ENCODE assay signal across 21 cellular contexts in genomic region chr22:42562684-42563083, GRCh38. TPM values are rescaled to one million over a fixed set of nuclear protein-coding genes. Genes with fewer than 3 reads are reported as not detected.
A peak's percentile ranks its signal among the peaks of the same experiment; 100 is the strongest.
DNase-seq lines count a peak whose midpoint lies in the region; ATAC-seq, FAIRE-seq and TF ChIP-seq lines count a peak whose summit lies in the region.
"Had no signal": no experiment of that assay in that cellular context is flagged by ENCODE, and none has a peak within 500 bp of the region (broad histone marks: within the 10 kb centered on the region; RNA-seq: fewer than 3 reads in every experiment).

No MANE protein-coding gene starts in this region.

- 0 out of 2 replicates have a peak overlapping the region, but pooled peaks have one; percentile 12 for H3K9ac ChIP-seq in BLaER1
- H3K9ac ChIP-seq: SK-N-SH had no signal

- peak overlapping the region; percentile 75 for H3K27ac Mint-ChIP-seq in activated B cell treated with CpG ODN at 0.5 μM for 24 hours
- H3K27ac Mint-ChIP-seq in nephron progenitor cell = peak overlapping the region; percentile 52
- H3K27ac Mint-ChIP-seq: activated CD4-positive, alpha-beta T cell treated with anti-CD3 and anti-CD28 coated beads for 36 hours; stimulated activated effector memory CD8-positive, alpha-beta T cell treated with anti-CD3 and anti-CD28 coated beads, Interleukin-12 subunit alpha, Interleukin-12 subunit beta, amount 100 ng/mL, for 72 hours had no signal

- POLR2A ChIA-PET in activated B cell treated with CpG ODN at 0.5 μM for 24 hours (lab: Charles Lee) = interaction anchor here (1.1 to 1.8 kb wide), 2 partner anchors 19 to 53 kb away, joined by 4 to 5 read pairs; partner anchors contain the start of gene POLDIP3

- no peaks in the 10 kb centered on the region for H3K9me3 Mint-ChIP-seq in activated B cell treated with CpG ODN at 0.5 μM for 24 hours
- no peaks in the 10 kb centered on the region for H3K9me3 Mint-ChIP-seq in nephron progenitor cell
- H3K9me3 Mint-ChIP-seq: stimulated activated effector memory CD8-positive, alpha-beta T cell treated with anti-CD3 and anti-CD28 coated beads, Interleukin-12 subunit alpha, Interleukin-12 subunit beta, amount 100 ng/mL, for 72 hours had no signal

- H3K27me3 Mint-ChIP-seq in activated B cell treated with CpG ODN at 0.5 μM for 24 hours (no peaks in the 10 kb centered on the region), nephron progenitor cell (ENCODE audit: low read depth, poor library complexity) (peaks cover 9% of the 10 kb centered on the region)
- H3K27me3 Mint-ChIP-seq: activated CD4-positive, alpha-beta T cell treated with anti-CD3 and anti-CD28 coated beads for 36 hours had no signal

- peak; percentile 18 for ATAC-seq in activated B cell treated with CpG ODN at 0.5 μM for 24 hours (ENCODE audit: low read depth)
- ATAC-seq in GM21576 (IDR thresholded peaks at IDR 0.05; ENCODE audit: unreplicated experiment) = no peak
- ATAC-seq: activated CD4-positive, alpha-beta T cell treated with anti-CD3 and anti-CD28 coated beads for 36 hours; gastroesophageal sphincter; Panc1; stimulated activated effector memory CD8-positive, alpha-beta T cell treated with anti-CD3 and anti-CD28 coated beads, Interleukin-12 subunit alpha, Interleukin-12 subunit beta, amount 100 ng/mL, for 72 hours had no signal

- CTCF ChIA-PET in activated B cell treated with CpG ODN at 0.5 μM for 24 hours (lab: Charles Lee) = no interaction called here

- H3K4me3 ChIP-seq in BLaER1 = no peak overlapping the region
- H3K4me3 ChIP-seq: esophagus muscularis mucosa, gastroesophageal sphincter, tibial nerve had no signal

- DNase-seq in GM12891 (ENCODE audit: insufficient read length, low spot score) (no peak), activated B cell treated with CpG ODN at 0.5 μM for 24 hours (no peak), nephron progenitor cell (no peak), GOT3 (lab: John Stamatoyannopoulos, UW) (no peak)
- DNase-seq in activated effector memory CD4-positive, alpha-beta T cell treated with Interleukin-2 at 50 U/mL for 16 hours = no peak
- DNase-seq: activated CD4-positive, alpha-beta T cell treated with anti-CD3 and anti-CD28 coated beads for 36 hours; amygdala; NCI-H1105 treated with DMSO at 0.1 percent for 48 hours; NCI-H2107; NCI-H69; SK-N-SH; stimulated activated CD4-positive, alpha-beta T cell treated with anti-CD3 and anti-CD28 coated beads, Interleukin-15, amount 100 ng/mL, for 24 hours had no signal

- peak overlapping the region; percentile 67 for H3K4me3 Mint-ChIP-seq in activated B cell treated with CpG ODN at 0.5 μM for 24 hours
- H3K4me3 Mint-ChIP-seq in nephron progenitor cell = no peak overlapping the region
- H3K4me3 Mint-ChIP-seq: activated CD4-positive, alpha-beta T cell treated with anti-CD3 and anti-CD28 coated beads for 36 hours; stimulated activated effector memory CD8-positive, alpha-beta T cell treated with anti-CD3 and anti-CD28 coated beads, Interleukin-12 subunit alpha, Interleukin-12 subunit beta, amount 100 ng/mL, for 72 hours had no signal

- FAIRE-seq in GM12891 (lab: Jason Lieb, UNC) = peak; percentile 48
- FAIRE-seq: H1, HTR-8/SVneo had no signal

- H3K4me1 Mint-ChIP-seq in activated B cell treated with CpG ODN at 0.5 μM for 24 hours = peaks cover 24% of the 10 kb centered on the region
- H3K4me1 Mint-ChIP-seq in nephron progenitor cell = peaks cover 22% of the 10 kb centered on the region
- H3K4me1 Mint-ChIP-seq: activated CD4-positive, alpha-beta T cell treated with anti-CD3 and anti-CD28 coated beads for 36 hours had no signal

- peaks cover 10% of the 10 kb centered on the region; the same call in 1 of the 2 replicates for H3K9me3 ChIP-seq in BLaER1
- H3K9me3 ChIP-seq: esophagus muscularis mucosa, gastroesophageal sphincter, SK-N-SH, tibial nerve had no signal

- H3K4me2 ChIP-seq in BLaER1 = peak overlapping the region; percentile 73
- H3K4me2 ChIP-seq: SK-N-SH had no signal

- 0 out of 2 replicates have a peak, but pooled peaks cover 11% of the 10 kb centered on the region for H4K20me1 ChIP-seq in BLaER1

- H3K36me3 Mint-ChIP-seq in activated B cell treated with CpG ODN at 0.5 μM for 24 hours (ENCODE audit: low read depth) (no peaks in the 10 kb centered on the region), nephron progenitor cell (ENCODE audit: low read depth) (peaks cover 16% of the 10 kb centered on the region)
- H3K36me3 Mint-ChIP-seq: stimulated activated effector memory CD8-positive, alpha-beta T cell treated with anti-CD3 and anti-CD28 coated beads, Interleukin-12 subunit alpha, Interleukin-12 subunit beta, amount 100 ng/mL, for 72 hours had no signal

- peak overlapping the region; percentile 29; the same call in 1 of the 2 replicates for H3K27ac ChIP-seq in BLaER1
- H3K27ac ChIP-seq: esophagus muscularis mucosa, gastroesophageal sphincter had no signal

- TF ChIP-seq POLR2A in GM12891 (IDR thresholded peaks at IDR 0.05; ENCODE audit: low read depth, low read length) = 0 out of 2 replicates have a peak, but pooled peaks have one; percentile 30

- TF ChIP-seq CTCF in activated B cell treated with CpG ODN at 0.5 μM for 24 hours (IDR thresholded peaks at IDR 0.05) = no peak
- TF ChIP-seq CTCF in nephron progenitor cell (IDR thresholded peaks at IDR 0.05) = no peak

- H3K27me3 ChIP-seq in BLaER1 = no peaks in the 10 kb centered on the region
- H3K27me3 ChIP-seq: esophagus muscularis mucosa, gastroesophageal sphincter, tibial nerve had no signal

- intact Hi-C loops in activated B cell treated with CpG ODN at 0.5 μM for 24 hours (cut with micrococcal nuclease) = no loop called here

- H3K4me1 ChIP-seq in BLaER1 = peaks cover 37% of the 10 kb centered on the region

- peaks cover 20% of the 10 kb centered on the region for H3K36me3 ChIP-seq in BLaER1

TF ChIP-seq in GM12891, 5 proteins besides CTCF, POLR2A, EP300 and RAD21:
- TF ChIP-seq SPI1 (IDR thresholded peaks at IDR 0.05; ENCODE audit: low read depth, low read length) (no peak), PAX5 (IDR thresholded peaks at IDR 0.05; ENCODE audit: insufficient read depth, low read length, severe bottlenecking) (no peak), POLR2AphosphoS5 (IDR thresholded peaks at IDR 0.05; ENCODE audit: low read depth, low read length) (no peak), POU2F2 (IDR thresholded peaks at IDR 0.05; ENCODE audit: low read depth, low read length) (no peak), TAF1 (IDR thresholded peaks at IDR 0.05; ENCODE audit: low read depth, low read length) (no peak)

RNA-seq across cellular contexts. Expression of gene SERHL2, which starts 8.9 kb away (rescaled TPM):
- 1.2 TPM for polyA plus RNA-seq in GM12891 (2012; ENCODE audit: low read depth, missing spikeins)
- total RNA-seq in activated B cell treated with CpG ODN at 0.5 μM for 24 hours = 0.91 and 1.7 TPM in 2 replicates
- total RNA-seq: H1 had no signal

RNA-seq across cellular contexts. Expression of gene RRP7A, which starts 43.1 kb away (rescaled TPM):
- 26.5 TPM for polyA plus RNA-seq in GM12891 (2012; ENCODE audit: low read depth, missing spikeins)
- total RNA-seq in activated B cell treated with CpG ODN at 0.5 μM for 24 hours = 129 and 135 TPM in 2 replicates

RNA-seq across cellular contexts. Expression of gene POLDIP3, which starts 52.0 kb away (rescaled TPM):
- 40.1 TPM for polyA plus RNA-seq in GM12891 (2012; ENCODE audit: low read depth, missing spikeins)
- 77.1 and 77.5 TPM in 2 replicates for total RNA-seq in activated B cell treated with CpG ODN at 0.5 μM for 24 hours
